ENCODE assay signal across 8 cellular contexts in genomic region chr22:21942407-21942895, GRCh38.
A peak's percentile ranks its signal among the peaks of the same experiment; 100 is the strongest.
DNase-seq lines count a peak whose midpoint lies in the region; TF ChIP-seq lines count a peak whose summit lies in the region.

No MANE protein-coding gene starts in this region.

- no peak overlapping the region for H3K4me3 Mint-ChIP-seq in dendritic cell treated with granulocyte-macrophage colony-stimulating factor and Interleukin-4, amounts not matched to agents 40 ng/mL and 50 ng/mL, for 4 days

- no peaks in the 10 kb centered on the region for H3K27me3 ChIP-seq in muscle layer of duodenum (ENCODE audit: low read depth, low read length)

- CTCF ChIA-PET in RWPE1 (lab: Yijun Ruan, JAX) = no interaction called here

- H3K36me3 ChIP-seq in muscle layer of duodenum (ENCODE audit: control insufficient read depth in 1 of 2, insufficient read depth in 2 of 2, low read length in 2 of 2) = peaks cover 12 to 13% of the 10 kb centered on the region in 2 donors

- no peak for TF ChIP-seq CTCF in RWPE1 (conservative IDR thresholded peaks at IDR 0.05; ENCODE audit: low read depth)

- POLR2A ChIA-PET in RWPE1 (lab: Yijun Ruan, JAX; ENCODE audit: low non-redundant PET) = no interaction called here

- H3K9me3 ChIP-seq in muscle layer of duodenum (ENCODE audit: control insufficient read depth in 1 of 2, low read length in 2 of 2) = no peaks in the 10 kb centered on the region

- peak overlapping the region; percentile 97 for H3K27ac ChIP-seq in RWPE1
- peak overlapping the region; percentile 80 for H3K27ac ChIP-seq in muscle layer of duodenum (ENCODE audit: low read length)

- peak overlapping the region; percentile 100 for H3K27ac Mint-ChIP-seq in dendritic cell treated with granulocyte-macrophage colony-stimulating factor and Interleukin-4, amounts not matched to agents 40 ng/mL and 50 ng/mL, for 4 days

- H3K4me3 ChIP-seq in muscle layer of duodenum (ENCODE audit: low read depth in 1 of 2, low read length in 2 of 2) = peak overlapping the region in 1 of 2 donors; percentile 10

- H3K27me3 Mint-ChIP-seq in dendritic cell treated with granulocyte-macrophage colony-stimulating factor and Interleukin-4, amounts not matched to agents 40 ng/mL and 50 ng/mL, for 4 days = no peaks in the 10 kb centered on the region

- H3K4me1 Mint-ChIP-seq in dendritic cell treated with granulocyte-macrophage colony-stimulating factor and Interleukin-4, amounts not matched to agents 40 ng/mL and 50 ng/mL, for 4 days (ENCODE audit: low read depth) = peaks cover 98% of the 10 kb centered on the region

- no peaks in the 10 kb centered on the region for H3K9me3 Mint-ChIP-seq in dendritic cell treated with granulocyte-macrophage colony-stimulating factor and Interleukin-4, amounts not matched to agents 40 ng/mL and 50 ng/mL, for 4 days

- H3K4me1 ChIP-seq in muscle layer of duodenum (ENCODE audit: control insufficient read depth in 1 of 2, insufficient read depth in 2 of 2, low read length in 2 of 2) = peaks cover 35 to 57% of the 10 kb centered on the region in 2 donors

- DNase-seq in GM04503 (ENCODE audit: low read depth) (peak; percentile 75), RWPE1 (ENCODE audit: low spot score) (peak; percentile 63), midbrain (lab: John Stamatoyannopoulos, UW) (no peak), NCI-H1436 (lab: John Stamatoyannopoulos, UW) (no peak), GM19240 (ENCODE audit: insufficient read length, low spot score) (no peak), NCI-H1694 (lab: John Stamatoyannopoulos, UW) (no peak)

- peaks cover 96% of the 10 kb centered on the region for H3K36me3 Mint-ChIP-seq in dendritic cell treated with granulocyte-macrophage colony-stimulating factor and Interleukin-4, amounts not matched to agents 40 ng/mL and 50 ng/mL, for 4 days (ENCODE audit: low read depth)

- intact Hi-C loops in dendritic cell treated with granulocyte-macrophage colony-stimulating factor and Interleukin-4, amounts not matched to agents 40 ng/mL and 50 ng/mL, for 4 days (cut with micrococcal nuclease) = loop anchor here (1.0 kb wide), 1 partner anchor 8 kb away; no protein-coding TSS in a partner anchor

Comparison
In these comparisons a context has a peak if more than half of its experiments do, and no peak if none do; other contexts are left out.
1. DNase-seq: peak in GM04503 (single experiment) and RWPE1 (single experiment); none in midbrain (single experiment), NCI-H1436 (single experiment), GM19240 (single experiment) and NCI-H1694 (single experiment).